ENCODE assay signal across 34 cellular contexts in genomic region chr22:43652845-43653244, GRCh38.
"Had no signal": no experiment of that assay in that cellular context is flagged by ENCODE, and none has a peak within 500 bp of the region (broad histone marks: within the 10 kb centered on the region; RNA-seq: fewer than 3 reads in every experiment).

No MANE protein-coding gene starts in this region.

- H3K27ac ChIP-seq: KMS-11 had no signal

- DNase-seq: Karpas-422, Kasumi-1, MG63, MM.1S, MV-4-11, NCI-H1048, NCI-H1092, NCI-H1092 treated with DMSO at 0.1 percent for 48 hours, NCI-H1105, NCI-H1105 treated with DMSO at 0.1 percent for 48 hours, NCI-H1417, NCI-H1417 treated with DMSO at 0.1 percent for 48 hours, NCI-H1436, NCI-H1436 treated with DMSO at 0.1 percent for 48 hours, NCI-H146, NCI-H1694, NCI-H1694 treated with DMSO at 0.1 percent for 48 hours, NCI-H187, NCI-H187 treated with DMSO at 0.1 percent for 48 hours, NCI-H1930, NCI-H2029, NCI-H2029 treated with DMSO at 0.1 percent for 48 hours, NCI-H2081, NCI-H2081 treated with DMSO at 0.1 percent for 48 hours, NCI-H2107, NCI-H2171, NCI-H2171 treated with DMSO at 0.1 percent for 48 hours, NCI-H2227 treated with DMSO at 0.1 percent for 48 hours, NCI-H226, NCI-H345, NCI-H446, NCI-H446 treated with DMSO at 0.1 percent for 48 hours, NCI-H510A had no signal

- H3K4me2 ChIP-seq: KMS-11 had no signal

- H3K27me3 ChIP-seq: MG63 had no signal

- H3K9ac ChIP-seq: KMS-11 had no signal

- H3K4me3 ChIP-seq: MG63 had no signal

- H3K36me3 ChIP-seq: MG63 had no signal
